Comparison of ENCODE assay signal across 8 cellular contexts in the genomic region with DNA sequence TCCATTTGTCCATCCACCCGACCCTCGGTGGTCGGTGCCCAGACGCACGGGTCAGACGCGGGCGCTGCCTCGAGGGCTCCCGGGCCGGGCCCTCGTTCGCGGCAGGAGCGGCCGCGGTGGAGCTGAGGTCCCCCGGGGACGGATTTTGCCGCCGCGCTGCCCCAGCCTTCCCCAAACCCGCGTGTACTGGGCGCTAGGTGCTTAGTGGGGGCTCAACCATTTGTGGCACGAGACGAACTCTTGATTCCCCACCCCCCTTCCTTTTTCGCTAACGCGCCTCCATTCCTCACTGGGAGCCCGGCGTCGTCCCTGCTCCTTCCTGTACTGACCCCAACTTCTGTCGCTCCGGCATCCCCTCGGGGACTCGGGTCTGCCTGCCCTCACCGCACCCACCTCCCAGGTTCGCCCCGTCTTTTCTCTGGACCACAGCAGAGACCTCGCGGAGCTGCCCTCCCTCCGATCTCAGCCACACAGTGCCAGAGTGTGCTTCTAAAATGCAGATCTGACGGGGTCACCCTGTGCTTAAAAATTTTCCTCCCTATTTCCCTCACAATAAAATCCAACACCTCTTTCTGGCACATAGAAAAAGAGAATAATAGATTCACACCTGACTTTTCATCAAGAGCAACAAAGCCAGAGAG. TPM values are rescaled to one million over a fixed set of nuclear protein-coding genes. Genes with fewer than 3 reads are reported as not detected.
DNase-seq lines count a peak whose midpoint lies in the region; ATAC-seq and TF ChIP-seq lines count a peak whose summit lies in the region.

No MANE protein-coding gene starts in this region.

- intact Hi-C loops in left ventricle myocardium inferior (cut with micrococcal nuclease), result no loop called here

- TF ChIP-seq CTCF in WERI-Rb-1 (IDR thresholded peaks at IDR 0.05; ENCODE audit: low read depth, low read length) (no peak), left ventricle myocardium inferior (IDR thresholded peaks at IDR 0.05; ENCODE audit: borderline replicate concordance) (no peak), smooth muscle cell (IDR thresholded peaks at IDR 0.05; ENCODE audit: borderline replicate concordance, insufficient read depth, poor library complexity, severe bottlenecking) (no peak)

- no peak for DNase-seq in activated CD4-positive, alpha-beta T cell treated with anti-CD3 and anti-CD28 coated beads, Interleukin-2, amount 10 ng/mL, durations not matched to agents 7 days and 5 days
- no peak for DNase-seq in activated CD4-positive, alpha-beta T cell treated with anti-CD3 and anti-CD28 coated beads for 48 hours
- DNase-seq in WERI-Rb-1 (no peak), left ventricle myocardium inferior (no peak), smooth muscle cell (lab: John Stamatoyannopoulos, UW; ENCODE audit: unreplicated experiment) (no peak), AML-193 (lab: John Stamatoyannopoulos, UW) (no peak)

- H3K9me3 Mint-ChIP-seq in activated CD4-positive, alpha-beta T cell treated with anti-CD3 and anti-CD28 coated beads, Interleukin-2, amount 10 ng/mL, durations not matched to agents 7 days and 5 days, result no peaks in the 10 kb centered on the region

- peaks cover 7% of the 10 kb centered on the region for H3F3A ChIP-seq in smooth muscle cell (ENCODE audit: low read depth)

- WGBS in smooth muscle cell (ENCODE audit: low lambda C conversion rate), result 10% methylated on average over 38 of the region's 44 CpGs

- ATAC-seq in HG02884 (IDR thresholded peaks at IDR 0.05; ENCODE audit: unreplicated experiment), result no peak
- no peak for ATAC-seq in HG03097 (IDR thresholded peaks at IDR 0.05; ENCODE audit: low FRiP score, unreplicated experiment)

- peak overlapping the region; percentile 76 for H2AFZ ChIP-seq in smooth muscle cell (ENCODE audit: low read depth)

- CTCF ChIA-PET in activated CD4-positive, alpha-beta T cell treated with anti-CD3 and anti-CD28 coated beads, Interleukin-2, amount 10 ng/mL, durations not matched to agents 7 days and 5 days (lab: Charles Lee), result interaction anchor here (1.1 to 2.5 kb wide), 4 partner anchors 8 to 376 kb away, joined by 3 to 6 read pairs (median 4); no protein-coding TSS in a partner anchor

- H3K4me1 Mint-ChIP-seq in activated CD4-positive, alpha-beta T cell treated with anti-CD3 and anti-CD28 coated beads, Interleukin-2, amount 10 ng/mL, durations not matched to agents 7 days and 5 days, result peaks cover 25% of the 10 kb centered on the region

- no peaks in the 10 kb centered on the region for H3K27me3 ChIP-seq in WERI-Rb-1 (ENCODE audit: insufficient read depth, low read depth, severe bottlenecking)
- no peaks in the 10 kb centered on the region for H3K27me3 ChIP-seq in left ventricle myocardium inferior (ENCODE audit: low read depth)
- peaks cover 17% of the 10 kb centered on the region for H3K27me3 ChIP-seq in smooth muscle cell (ENCODE audit: low read depth)

- H3K27ac ChIP-seq in WERI-Rb-1 (peak overlapping the region; percentile 90), left ventricle myocardium inferior (replicated peaks) (peak overlapping the region; percentile 97), smooth muscle cell (ENCODE audit: low read depth) (no peak overlapping the region)

- H3K27ac Mint-ChIP-seq in activated CD4-positive, alpha-beta T cell treated with anti-CD3 and anti-CD28 coated beads, Interleukin-2, amount 10 ng/mL, durations not matched to agents 7 days and 5 days, result peak overlapping the region; percentile 79

- H3K4me3 ChIP-seq in WERI-Rb-1 (ENCODE audit: low read depth, low read length) (peak overlapping the region; percentile 53), left ventricle myocardium inferior (peak overlapping the region; percentile 98), smooth muscle cell (peak overlapping the region; percentile 54)

- H3K36me3 ChIP-seq in WERI-Rb-1 (peaks cover 7% of the 10 kb centered on the region), left ventricle myocardium inferior (peaks cover 15% of the 10 kb centered on the region), smooth muscle cell (ENCODE audit: low read depth) (no peaks in the 10 kb centered on the region)

- H3K4me2 ChIP-seq in smooth muscle cell, result peak overlapping the region; percentile 93

- no peaks in the 10 kb centered on the region for H3K9me3 ChIP-seq in WERI-Rb-1 (ENCODE audit: severe bottlenecking)
- H3K9me3 ChIP-seq in left ventricle myocardium inferior (replicated peaks), result no peaks in the 10 kb centered on the region
- H3K9me3 ChIP-seq in smooth muscle cell (replicated peaks; ENCODE audit: low read depth), result no peaks in the 10 kb centered on the region

- no peaks in the 10 kb centered on the region for H4K20me1 ChIP-seq in smooth muscle cell (ENCODE audit: low read depth)

- H3K36me3 Mint-ChIP-seq in activated CD4-positive, alpha-beta T cell treated with anti-CD3 and anti-CD28 coated beads, Interleukin-2, amount 10 ng/mL, durations not matched to agents 7 days and 5 days (ENCODE audit: low read depth), result peaks cover 3% of the 10 kb centered on the region

- POLR2A ChIA-PET in activated CD4-positive, alpha-beta T cell treated with anti-CD3 and anti-CD28 coated beads, Interleukin-2, amount 10 ng/mL, durations not matched to agents 7 days and 5 days (lab: Charles Lee), result interaction anchor here (1.6 kb wide), 1 partner anchor 163 kb away, joined by 3 read pairs; no protein-coding TSS in a partner anchor

- H3K79me2 ChIP-seq in smooth muscle cell (ENCODE audit: low read depth), result no peaks in the 10 kb centered on the region

- peak overlapping the region; percentile 22 for H3K9ac ChIP-seq in smooth muscle cell (ENCODE audit: low read depth)

- peak overlapping the region; percentile 81 for H3K4me3 Mint-ChIP-seq in activated CD4-positive, alpha-beta T cell treated with anti-CD3 and anti-CD28 coated beads, Interleukin-2, amount 10 ng/mL, durations not matched to agents 7 days and 5 days

- H3K4me1 ChIP-seq in left ventricle myocardium inferior, result peaks cover 48% of the 10 kb centered on the region
- H3K4me1 ChIP-seq in smooth muscle cell (ENCODE audit: low read depth), result no peaks in the 10 kb centered on the region

- H3K27me3 Mint-ChIP-seq in activated CD4-positive, alpha-beta T cell treated with anti-CD3 and anti-CD28 coated beads, Interleukin-2, amount 10 ng/mL, durations not matched to agents 7 days and 5 days, result peaks cover 36% of the 10 kb centered on the region

RNA-seq across cellular contexts. Expression of gene CBX7, which starts 0.9 kb away (rescaled TPM):
- total RNA-seq in activated CD4-positive, alpha-beta T cell treated with anti-CD3 and anti-CD28 coated beads, Interleukin-2, amount 10 ng/mL, durations not matched to agents 7 days and 5 days, result 10 to 100 TPM; 14.9 to 16.0 TPM
- total RNA-seq in left ventricle myocardium inferior, result 85.4 TPM
- total RNA-seq in smooth muscle cell, result 0.40 and 4.8 TPM in 2 replicates
- polyA plus RNA-seq in smooth muscle cell, result 1.7 and 2.2 TPM in 2 replicates

RNA-seq across cellular contexts. Expression of gene APOBEC3H, which starts 56.3 kb away (rescaled TPM):
- total RNA-seq in activated CD4-positive, alpha-beta T cell treated with anti-CD3 and anti-CD28 coated beads, Interleukin-2, amount 10 ng/mL, durations not matched to agents 7 days and 5 days, result 10 to 100 TPM; 46.0 to 54.3 TPM
- 0.41 TPM for total RNA-seq in left ventricle myocardium inferior
- total RNA-seq in smooth muscle cell, result 0.31 TPM in 1 of 2 replicates, not detected in the other
- polyA plus RNA-seq in smooth muscle cell, result 0.57 and 1.5 TPM in 2 replicates

Comparison
In these comparisons a context has a peak if more than half of its experiments do, and no peak if none do; other contexts are left out.
1. RNA of gene APOBEC3H, which starts 56.3 kb away (total RNA-seq): 46.0 to 54.3 TPM in activated CD4-positive, alpha-beta T cell treated with anti-CD3 and anti-CD28 coated beads, Interleukin-2, amount 10 ng/mL, durations not matched to agents 7 days and 5 days; 0.41 TPM in left ventricle myocardium inferior (single experiment) and 0.31 TPM in smooth muscle cell; every median in the first group is over 10 times any median in the second.
2. Peak in every context shown above with its lines, with median percentiles within 50 percentile points of each other: H3K4me3 ChIP-seq.